In genomic region chr10:36048780-36049179, GRCh38 we compare ENCODE assay signal across 11 cellular contexts.
"Had no signal": no experiment of that assay in that cellular context is flagged by ENCODE, and none has a peak within 500 bp of the region (broad histone marks: within the 10 kb centered on the region; RNA-seq: fewer than 3 reads in every experiment).

No MANE protein-coding gene starts in this region.

- H3K4me1 ChIP-seq: HAP-1 had no signal

- ATAC-seq: GM23338, HCT116 had no signal

- H3K4me3 ChIP-seq: GM23248, GM23338, HAP-1 had no signal

- DNase-seq: GOT3, H7, H9, HCEC 1CT, HFFc6 had no signal

- H3K27ac ChIP-seq: GM23248 had no signal

- H2AFZ ChIP-seq: GM23248, GM23338 had no signal

- H3K4me2 ChIP-seq: GM23338 had no signal

- H3K9me3 ChIP-seq: HAP-1 had no signal

- H3K9ac ChIP-seq: GM23248 had no signal

- H3K36me3 ChIP-seq: HAP-1 had no signal

- FAIRE-seq: H1, H54 had no signal
